In genomic region chr5:72624641-72625236, GRCh38 we compare ENCODE assay signal across 12 cellular contexts.
DNase-seq lines count a peak whose midpoint lies in the region; ATAC-seq and TF ChIP-seq lines count a peak whose summit lies in the region.
"Had no signal": no experiment of that assay in that cellular context is flagged by ENCODE, and none has a peak within 500 bp of the region (broad histone marks: within the 10 kb centered on the region; RNA-seq: fewer than 3 reads in every experiment).

No MANE protein-coding gene starts in this region.

- no peaks in the 10 kb centered on the region for H3K9me3 Mint-ChIP-seq in stimulated activated naive B cell treated with anti-CD40 and anti-IgM and Interleukin-4, amounts not matched to agents 10 μg/mL and 1 μg/mL and 100 μg/mL, for 72 hours

- DNase-seq in GM03348 (ENCODE audit: low spot score): peak; percentile 75
- peak; percentile 79 to 81 for DNase-seq in foreskin fibroblast
- DNase-seq in gastrocnemius medialis: peak; percentile 44 to 79
- DNase-seq in upper lobe of left lung: no peak
- no peak for DNase-seq in stimulated activated naive CD4-positive, alpha-beta T cell treated with Interleukin-2 at 50 U/mL for 16 hours (lab: John Stamatoyannopoulos, UW)
- DNase-seq in stimulated activated naive B cell treated with anti-CD40 and anti-IgM and Interleukin-4, amounts not matched to agents 10 μg/mL and 1 μg/mL and 100 μg/mL, for 72 hours: no peak
- no peak for DNase-seq in NCI-H345 (lab: John Stamatoyannopoulos, UW)
- DNase-seq: activated gamma-delta T cell; Calu3; cortex of kidney; stimulated activated naive CD4-positive, alpha-beta T cell had no signal

- H3K27ac ChIP-seq in gastrocnemius medialis: peak overlapping the region; percentile 70 to 86 (median 78)
- H3K27ac ChIP-seq in upper lobe of left lung: no peak overlapping the region

- ATAC-seq in SK-N-SH treated with all-trans-retinoic acid at 6 μM for 48 hours (peak; percentile 92), gastrocnemius medialis (peak; percentile 69 to 89), upper lobe of left lung (ENCODE audit: low FRiP score in 2 of 2) (no peak)
- ATAC-seq in stimulated activated naive B cell treated with anti-CD40 and anti-IgM and Interleukin-4, amounts not matched to agents 10 μg/mL and 1 μg/mL and 100 μg/mL, for 72 hours (replicated peaks): no peak

- H3K27me3 Mint-ChIP-seq in stimulated activated naive B cell treated with anti-CD40 and anti-IgM and Interleukin-4, amounts not matched to agents 10 μg/mL and 1 μg/mL and 100 μg/mL, for 72 hours: peaks cover 21 to 27% of the 10 kb centered on the region in 2 donors

- no peaks in the 10 kb centered on the region for H3K36me3 Mint-ChIP-seq in stimulated activated naive B cell treated with anti-CD40 and anti-IgM and Interleukin-4, amounts not matched to agents 10 μg/mL and 1 μg/mL and 100 μg/mL, for 72 hours

- in situ Hi-C loops in gastrocnemius medialis (cut with MboI; ENCODE audit: low sequenced_read_pairs in 4 of 4): loop anchor here in 3 of 4 donors (10.0 to 25.0 kb wide), 3 partner anchors 188 to 338 kb away; partner anchors contain the start of genes TNPO1 (in 2 of the 3) and FCHO2 (in 1 of the 3)

- H3K36me3 ChIP-seq in gastrocnemius medialis (no peaks in the 10 kb centered on the region), upper lobe of left lung (no peaks in the 10 kb centered on the region)

- TF ChIP-seq POLR2A in gastrocnemius medialis (IDR thresholded peaks at IDR 0.05): no peak
- no peak for TF ChIP-seq POLR2A in upper lobe of left lung (IDR thresholded peaks at IDR 0.05)

- H3K4me1 Mint-ChIP-seq in stimulated activated naive B cell treated with anti-CD40 and anti-IgM and Interleukin-4, amounts not matched to agents 10 μg/mL and 1 μg/mL and 100 μg/mL, for 72 hours: no peaks in the 10 kb centered on the region

- TF ChIP-seq CTCF in foreskin fibroblast (IDR thresholded peaks at IDR 0.05; ENCODE audit: low read depth, low read length): no peak
- TF ChIP-seq CTCF in gastrocnemius medialis (IDR thresholded peaks at IDR 0.05 in 4 of 5, conservative IDR thresholded peaks at IDR 0.05 in 1 of 5): no peak
- TF ChIP-seq CTCF in upper lobe of left lung (IDR thresholded peaks at IDR 0.05): no peak

- intact Hi-C loops in gastrocnemius medialis (cut with DNase I; ENCODE audit: low total_unique reads): loop anchor here (5.0 kb wide), 2 partner anchors 247 to 333 kb away; partner anchors contain the start of gene FCHO2

- TF ChIP-seq EP300 in upper lobe of left lung (IDR thresholded peaks at IDR 0.05): no peak

- H3K27me3 ChIP-seq in gastrocnemius medialis: no peaks in the 10 kb centered on the region
- no peaks in the 10 kb centered on the region for H3K27me3 ChIP-seq in upper lobe of left lung

- no peak overlapping the region for H3K4me3 Mint-ChIP-seq in stimulated activated naive B cell treated with anti-CD40 and anti-IgM and Interleukin-4, amounts not matched to agents 10 μg/mL and 1 μg/mL and 100 μg/mL, for 72 hours

- WGBS in upper lobe of left lung, 2 donors: 29 to 35% methylated on average over 5 of the region's 5 CpGs

- no peak overlapping the region for H3K27ac Mint-ChIP-seq in stimulated activated naive B cell treated with anti-CD40 and anti-IgM and Interleukin-4, amounts not matched to agents 10 μg/mL and 1 μg/mL and 100 μg/mL, for 72 hours

- H3K4me3 ChIP-seq in foreskin fibroblast (ENCODE audit: low read depth in 1 of 2, low read length in 2 of 2): no peak overlapping the region
- H3K4me3 ChIP-seq in gastrocnemius medialis: no peak overlapping the region
- no peak overlapping the region for H3K4me3 ChIP-seq in upper lobe of left lung

- peaks cover 47 to 56% of the 10 kb centered on the region in 2 donors for H3K4me1 ChIP-seq in gastrocnemius medialis
- H3K4me1 ChIP-seq in upper lobe of left lung: peaks cover 0 to 6% (median 2%) of the 10 kb centered on the region in 4 donors

- no peaks in the 10 kb centered on the region for H3K9me3 ChIP-seq in gastrocnemius medialis
- no peaks in the 10 kb centered on the region for H3K9me3 ChIP-seq in upper lobe of left lung

TF ChIP-seq in SK-N-SH treated with all-trans-retinoic acid at 6 μM for 48 hours, 23 proteins besides CTCF, POLR2A, EP300 and RAD21:
- TF ChIP-seq ISL1 (CRISPR knock-in tag; IDR thresholded peaks at IDR 0.05) (peak; percentile 64), PATZ1 (CRISPR knock-in tag; IDR thresholded peaks at IDR 0.05; ENCODE audit: borderline replicate concordance) (no peak), ZFP30 (CRISPR knock-in tag; IDR thresholded peaks at IDR 0.05) (no peak), ZNF8 (CRISPR knock-in tag; IDR thresholded peaks at IDR 0.05) (no peak), ZNF70 (CRISPR knock-in tag; IDR thresholded peaks at IDR 0.05) (no peak)

Comparison
In these comparisons a context has a peak if more than half of its experiments do, and no peak if none do; other contexts are left out.
1. DNase-seq: peak in GM03348 (single experiment), foreskin fibroblast (2 of 2) and gastrocnemius medialis (2 of 2); none in upper lobe of left lung (0 of 2), stimulated activated naive CD4-positive, alpha-beta T cell treated with Interleukin-2 at 50 U/mL for 16 hours (single experiment), stimulated activated naive B cell treated with anti-CD40 and anti-IgM and Interleukin-4, amounts not matched to agents 10 μg/mL and 1 μg/mL and 100 μg/mL, for 72 hours (single experiment) and NCI-H345 (single experiment).
2. ATAC-seq: peak in SK-N-SH treated with all-trans-retinoic acid at 6 μM for 48 hours (single experiment) and gastrocnemius medialis (2 of 2); none in upper lobe of left lung (0 of 2) and stimulated activated naive B cell treated with anti-CD40 and anti-IgM and Interleukin-4, amounts not matched to agents 10 μg/mL and 1 μg/mL and 100 μg/mL, for 72 hours (0 of 2).
3. H3K27ac ChIP-seq: peak in gastrocnemius medialis (4 of 4); none in upper lobe of left lung (0 of 4).